ENCODE assay signal across 1 cellular context in genomic region chr2:197919487-197919886, GRCh38.
TF ChIP-seq lines count a peak whose summit lies in the region.

No MANE protein-coding gene starts in this region.

TF ChIP-seq in IMR-90, 13 proteins besides CTCF, POLR2A, EP300 and RAD21 (continued from another document):
- TF ChIP-seq ELK1 (IDR thresholded peaks at IDR 0.05; ENCODE audit: borderline replicate concordance, low read depth, low read length): no peak
- no peak for TF ChIP-seq BHLHE40 (IDR thresholded peaks at IDR 0.05; ENCODE audit: low read depth, low read length)
- no peak for TF ChIP-seq SMC3 (IDR thresholded peaks at IDR 0.05; ENCODE audit: low read depth, low read length)
- no peak for TF ChIP-seq FOS (IDR thresholded peaks at IDR 0.05; ENCODE audit: low read depth, low read length)
- TF ChIP-seq RCOR1 (IDR thresholded peaks at IDR 0.05; ENCODE audit: insufficient replicate concordance, low read length): no peak
TF ChIP-seq in IMR-90: peak in this region for 0.
